Comparison of ENCODE assay signal across 32 cellular contexts in the genomic region with DNA sequence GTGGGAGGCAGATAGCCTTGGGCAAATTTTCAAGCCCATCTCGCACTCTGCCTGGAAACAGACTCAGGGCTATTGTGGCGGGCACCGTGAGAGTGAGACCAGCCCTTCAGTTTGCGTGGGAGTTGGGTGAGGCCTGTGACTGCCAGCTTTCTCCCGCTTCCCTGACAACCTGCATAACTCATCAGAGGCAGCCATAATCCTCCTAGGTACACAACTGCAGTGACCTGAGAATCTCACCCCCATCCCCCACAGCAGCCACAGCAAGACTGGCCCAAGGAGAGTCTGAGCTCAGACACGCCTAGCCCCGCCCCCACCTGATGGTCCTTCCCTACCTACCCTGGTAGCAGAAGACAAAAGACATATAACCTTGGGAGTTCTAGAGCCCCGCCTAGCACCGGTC.
"Had no signal": no experiment of that assay in that cellular context is flagged by ENCODE, and none has a peak within 500 bp of the region (broad histone marks: within the 10 kb centered on the region; RNA-seq: fewer than 3 reads in every experiment).

No MANE protein-coding gene starts in this region.

- H3K4me3 ChIP-seq: K562, Peyer's patch had no signal

- ATAC-seq: activated T-cell treated with anti-CD3 and anti-CD28 coated beads, Interleukin-2, amount 50 U/mL, for 72 hours; activated T-helper 17 cell treated with anti-CD3 and anti-CD28 coated beads, Interleukin-2, amount 50 U/mL, for 72 hours; K562; PC-3; Right ventricle myocardium inferior; SK-N-SH treated with all-trans-retinoic acid at 6 μM for 48 hours; T-cell had no signal

- H3K27ac Mint-ChIP-seq: activated CD4-positive, alpha-beta memory T cell treated with anti-CD3 and anti-CD28 coated beads for 36 hours; activated CD4-positive, alpha-beta T cell treated with anti-CD3 and anti-CD28 coated beads, Interleukin-2, amount 10 ng/mL, durations not matched to agents 24 days and 14 days; activated naive CD8-positive, alpha-beta T cell treated with anti-CD3 and anti-CD28 coated beads for 36 hours; activated T-cell treated with anti-CD3 and anti-CD28 coated beads, Interleukin-2, amount 50 U/mL, for 72 hours; activated T-helper 17 cell treated with anti-CD3 and anti-CD28 coated beads, Interleukin-2, amount 50 U/mL, for 72 hours; T-cell had no signal

- H3K27ac ChIP-seq: brain microvascular endothelial cell, Peyer's patch, RWPE1 had no signal

- H3K36me3 ChIP-seq: brain microvascular endothelial cell, Peyer's patch had no signal

- H3K9me3 ChIP-seq: Peyer's patch had no signal

- H3K36me3 Mint-ChIP-seq: activated CD4-positive, alpha-beta memory T cell treated with anti-CD3 and anti-CD28 coated beads for 36 hours; activated naive CD8-positive, alpha-beta T cell treated with anti-CD3 and anti-CD28 coated beads for 36 hours; T-cell had no signal

- DNase-seq: activated CD4-positive, alpha-beta memory T cell treated with anti-CD3 and anti-CD28 coated beads for 36 hours; activated CD4-positive, alpha-beta T cell treated with anti-CD3 and anti-CD28 coated beads, Interleukin-2, amount 10 ng/mL, durations not matched to agents 24 days and 14 days; activated effector memory CD4-positive, alpha-beta T cell treated with anti-CD3 and anti-CD28 coated beads, Interleukin-2, amount 50 U/mL, for 16 hours; activated naive CD4-positive, alpha-beta T cell; activated naive CD4-positive, alpha-beta T cell treated with anti-CD3 and anti-CD28 coated beads, Interleukin-2, amount 50 U/mL, for 16 hours; activated naive CD8-positive, alpha-beta T cell treated with anti-CD3 and anti-CD28 coated beads for 36 hours; activated T-cell treated with anti-CD3 and anti-CD28 coated beads, Interleukin-2, amount 50 U/mL, for 1 hour; activated T-cell treated with anti-CD3 and anti-CD28 coated beads, Interleukin-2, amount 50 U/mL, for 72 hours; amniotic stem cell; brain microvascular endothelial cell; IMR-90; NCI-H1105; NCI-H1417 treated with DMSO at 0.1 percent for 48 hours; NCI-H187 treated with DMSO at 0.1 percent for 48 hours; NCI-H2081; NCI-H2171 treated with DMSO at 0.1 percent for 48 hours; NCI-H226; NCI-H446 treated with DMSO at 0.1 percent for 48 hours; NCI-H524; NK-92 treated with Interleukin-12 subunit alpha and Interleukin-12 subunit beta, amount 100 ng/mL, for 24 hours; PC-3; Peyer's patch; SIG-M5; T-cell; T-helper 2 cell; T-helper 9 cell had no signal

- H3K9me3 Mint-ChIP-seq: activated CD4-positive, alpha-beta memory T cell treated with anti-CD3 and anti-CD28 coated beads for 36 hours; activated CD4-positive, alpha-beta T cell treated with anti-CD3 and anti-CD28 coated beads, Interleukin-2, amount 10 ng/mL, durations not matched to agents 24 days and 14 days; activated naive CD8-positive, alpha-beta T cell treated with anti-CD3 and anti-CD28 coated beads for 36 hours; activated T-cell treated with anti-CD3 and anti-CD28 coated beads, Interleukin-2, amount 50 U/mL, for 72 hours; activated T-helper 17 cell treated with anti-CD3 and anti-CD28 coated beads, Interleukin-2, amount 50 U/mL, for 72 hours; central memory CD8-positive, alpha-beta T cell; T-cell had no signal

- H3K4me1 ChIP-seq: Peyer's patch had no signal

- H3K4me3 Mint-ChIP-seq: activated CD4-positive, alpha-beta memory T cell treated with anti-CD3 and anti-CD28 coated beads for 36 hours; activated CD4-positive, alpha-beta T cell treated with anti-CD3 and anti-CD28 coated beads, Interleukin-2, amount 10 ng/mL, durations not matched to agents 24 days and 14 days; activated naive CD8-positive, alpha-beta T cell treated with anti-CD3 and anti-CD28 coated beads for 36 hours; activated T-cell treated with anti-CD3 and anti-CD28 coated beads, Interleukin-2, amount 50 U/mL, for 72 hours; activated T-helper 17 cell treated with anti-CD3 and anti-CD28 coated beads, Interleukin-2, amount 50 U/mL, for 72 hours; central memory CD8-positive, alpha-beta T cell; T-cell had no signal

- H3K27me3 ChIP-seq: brain microvascular endothelial cell, Peyer's patch had no signal

- H3K4me1 Mint-ChIP-seq: activated CD4-positive, alpha-beta T cell treated with anti-CD3 and anti-CD28 coated beads, Interleukin-2, amount 10 ng/mL, durations not matched to agents 24 days and 14 days; activated naive CD8-positive, alpha-beta T cell treated with anti-CD3 and anti-CD28 coated beads for 36 hours; activated T-helper 17 cell treated with anti-CD3 and anti-CD28 coated beads, Interleukin-2, amount 50 U/mL, for 72 hours; central memory CD8-positive, alpha-beta T cell; T-cell had no signal
